In genomic region chr19:19900124-19900523, GRCh38 we compare ENCODE assay signal across 1 cellular context.
TF ChIP-seq lines count a peak whose summit lies in the region.

No MANE protein-coding gene starts in this region.

TF ChIP-seq in GM23338, 12 proteins besides CTCF, POLR2A, EP300 and RAD21:
- no peak for TF ChIP-seq ZNF462 (CRISPR knock-in tag; IDR thresholded peaks at IDR 0.05)
- no peak for TF ChIP-seq POLR2AphosphoS5 (IDR thresholded peaks at IDR 0.05; ENCODE audit: low read depth)
- no peak for TF ChIP-seq ZNF114 (CRISPR knock-in tag; IDR thresholded peaks at IDR 0.05)
- TF ChIP-seq STAT1 (IDR thresholded peaks at IDR 0.05; ENCODE audit: unreplicated experiment) = no peak
- no peak for TF ChIP-seq EZH2phosphoT487 (IDR thresholded peaks at IDR 0.05; ENCODE audit: unreplicated experiment)
- no peak for TF ChIP-seq REST (IDR thresholded peaks at IDR 0.05; ENCODE audit: unreplicated experiment)
- TF ChIP-seq ZNF331 (CRISPR knock-in tag; IDR thresholded peaks at IDR 0.05; ENCODE audit: low read depth) = no peak
- no peak for TF ChIP-seq NANOG (IDR thresholded peaks at IDR 0.05; ENCODE audit: borderline replicate concordance)
- TF ChIP-seq ETS1 (IDR thresholded peaks at IDR 0.05) = no peak
